ENCODE assay signal across 14 cellular contexts in the genomic region with DNA sequence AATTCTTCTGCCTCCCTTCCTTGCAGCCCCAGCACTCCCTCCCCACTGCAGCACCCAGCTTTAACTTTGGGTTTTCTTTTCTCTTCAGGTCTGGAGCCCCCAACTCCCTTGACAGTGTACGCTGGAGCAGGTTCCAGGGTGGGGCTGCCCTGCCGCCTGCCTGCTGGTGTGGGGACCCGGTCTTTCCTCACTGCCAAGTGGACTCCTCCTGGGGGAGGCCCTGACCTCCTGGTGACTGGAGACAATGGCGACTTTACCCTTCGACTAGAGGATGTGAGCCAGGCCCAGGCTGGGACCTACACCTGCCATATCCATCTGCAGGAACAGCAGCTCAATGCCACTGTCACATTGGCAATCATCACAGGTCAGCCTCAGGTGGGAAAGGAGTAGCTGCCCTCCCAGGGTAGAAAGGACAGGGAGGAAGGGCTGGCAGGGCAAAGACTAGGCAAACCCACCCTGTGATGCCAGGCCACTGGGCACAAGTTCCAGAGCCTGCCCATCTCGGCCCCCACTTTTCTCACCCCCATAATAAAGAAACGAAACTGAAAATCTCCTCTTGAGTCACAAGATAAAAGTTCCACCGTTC. TPM values are rescaled to one million over a fixed set of nuclear protein-coding genes. Genes with fewer than 3 reads are reported as not detected.
DNase-seq lines count a peak whose midpoint lies in the region; ATAC-seq, FAIRE-seq and TF ChIP-seq lines count a peak whose summit lies in the region.
"Had no signal": no experiment of that assay in that cellular context is flagged by ENCODE, and none has a peak within 500 bp of the region (broad histone marks: within the 10 kb centered on the region; RNA-seq: fewer than 3 reads in every experiment).

No MANE protein-coding gene starts in this region.

- H3K27ac Mint-ChIP-seq in stimulated activated naive CD8-positive, alpha-beta T cell treated with anti-CD3 and anti-CD28 coated beads, Interleukin-15, Interleukin-2, amounts not matched to agents 100 ng/mL and 50 ng/mL, for 24 hours = peak overlapping the region; percentile 96
- no peak overlapping the region for H3K27ac Mint-ChIP-seq in type B pancreatic cell
- H3K27ac Mint-ChIP-seq: HFFc6 had no signal

- H3K4me1 Mint-ChIP-seq in stimulated activated naive CD8-positive, alpha-beta T cell treated with anti-CD3 and anti-CD28 coated beads, Interleukin-15, Interleukin-2, amounts not matched to agents 100 ng/mL and 50 ng/mL, for 24 hours (ENCODE audit: low read depth) = peaks cover 82% of the 10 kb centered on the region
- H3K4me1 Mint-ChIP-seq in type B pancreatic cell (ENCODE audit: unreplicated experiment) = peaks cover 27% of the 10 kb centered on the region

- ATAC-seq in stimulated activated naive CD8-positive, alpha-beta T cell treated with anti-CD3 and anti-CD28 coated beads, Interleukin-15, Interleukin-2, amounts not matched to agents 100 U/mL and 50 U/mL, for 24 hours = no peak
- ATAC-seq in HepG2 = no peak
- no peak for ATAC-seq in HG03045 (IDR thresholded peaks at IDR 0.05; ENCODE audit: unreplicated experiment)
- ATAC-seq in GM21447 (IDR thresholded peaks at IDR 0.05; ENCODE audit: unreplicated experiment) = no peak

- H3K4me3 ChIP-seq in HepG2 (replicated peaks in 1 of 3; ENCODE audit: insufficient read depth in 1 of 3, low read depth in 2 of 3, low read length in 3 of 3) = peak overlapping the region in 1 of 3 experiments; percentile 35; a peak in 2 of 6 replicates
- H3K4me3 ChIP-seq: tibial nerve had no signal

- in situ Hi-C loops in HepG2 (cut with HindIII; ENCODE audit: extremely low pct_ligation_motif_present, low pct_unique_long_range_greater_than_20kb) = no loop called here

- no peak overlapping the region for H2AFZ ChIP-seq in HepG2 (ENCODE audit: low read length)

- H3K27me3 ChIP-seq in HepG2 (ENCODE audit: control insufficient read depth in 1 of 2, insufficient read depth in 2 of 2, low read length in 2 of 2) = no peaks in the 10 kb centered on the region; a peak in 1 of 5 replicates
- H3K27me3 ChIP-seq: tibial nerve had no signal

- H3K9me3 ChIP-seq in HepG2 (ENCODE audit: low read length) = no peaks in the 10 kb centered on the region
- H3K9me3 ChIP-seq: tibial nerve had no signal

- peaks cover 61% of the 10 kb centered on the region for H3K36me3 Mint-ChIP-seq in stimulated activated naive CD8-positive, alpha-beta T cell treated with anti-CD3 and anti-CD28 coated beads, Interleukin-15, Interleukin-2, amounts not matched to agents 100 ng/mL and 50 ng/mL, for 24 hours (ENCODE audit: low read depth)
- peaks cover 23% of the 10 kb centered on the region for H3K36me3 Mint-ChIP-seq in type B pancreatic cell

- no peaks in the 10 kb centered on the region for H3K9me3 Mint-ChIP-seq in stimulated activated naive CD8-positive, alpha-beta T cell treated with anti-CD3 and anti-CD28 coated beads, Interleukin-15, Interleukin-2, amounts not matched to agents 100 ng/mL and 50 ng/mL, for 24 hours
- no peaks in the 10 kb centered on the region for H3K9me3 Mint-ChIP-seq in type B pancreatic cell
- H3K9me3 Mint-ChIP-seq: HFFc6 had no signal

- peak overlapping the region; percentile 52 for H3K4me2 ChIP-seq in HepG2 (ENCODE audit: low read depth, low read length)

- TF ChIP-seq EP300 in HepG2 (IDR thresholded peaks at IDR 0.05; ENCODE audit: low read depth in 2 of 2, low read length in 2 of 2) (no peak), HepG2 (CRISPR knock-in tag; IDR thresholded peaks at IDR 0.05; ENCODE audit: borderline replicate concordance) (no peak)

- no TSS peak for BruUV-seq in HepG2 (replicated peaks; lab: Mats Ljungman, UMichigan)

- H4K20me1 ChIP-seq in HepG2 (ENCODE audit: insufficient read depth, low read length) = no peaks in the 10 kb centered on the region

- H3K4me1 ChIP-seq in HepG2 (ENCODE audit: insufficient read depth, low read length) = peaks cover 89% of the 10 kb centered on the region

- no peak for FAIRE-seq in HepG2 (lab: Jason Lieb, UNC)

- H3K9ac ChIP-seq in HepG2 (ENCODE audit: insufficient read depth, low read depth, low read length) = no peak overlapping the region

- no peak for DNase-seq in stimulated activated naive CD8-positive, alpha-beta T cell treated with anti-CD3 and anti-CD28 coated beads, Interleukin-15, Interleukin-2, amounts not matched to agents 100 U/mL and 50 U/mL, for 24 hours
- DNase-seq in HepG2 (ENCODE audit: low spot score) (no peak), type B pancreatic cell (ENCODE audit: extremely low spot score, unreplicated experiment) (no peak), RWPE1 (ENCODE audit: low spot score) (no peak)
- DNase-seq: HFFc6, retina, SHP77 treated with DMSO at 0.1 percent for 48 hours had no signal

- 35% methylated on average over 6 of the region's 8 CpGs for WGBS in HepG2 (ENCODE audit: low lambda C conversion rate)

- peak overlapping the region; percentile 87 for H3K27ac ChIP-seq in VCaP
- H3K27ac ChIP-seq in HepG2 (ENCODE audit: extremely low read length, insufficient read depth, low read length) = no peak overlapping the region
- no peak overlapping the region for H3K27ac ChIP-seq in RWPE1

- TF ChIP-seq CTCF in VCaP (conservative IDR thresholded peaks at IDR 0.05) (no peak), HepG2 (CRISPR knock-in tag; IDR thresholded peaks at IDR 0.05) (no peak), type B pancreatic cell (conservative IDR thresholded peaks at IDR 0.05) (no peak), RWPE1 (conservative IDR thresholded peaks at IDR 0.05; ENCODE audit: low read depth) (no peak)

- intact Hi-C loops in HepG2 (cut with micrococcal nuclease; ENCODE audit: unreplicated experiment) = no loop called here

- no peaks in the 10 kb centered on the region for H3K79me2 ChIP-seq in HepG2 (ENCODE audit: insufficient read depth, low read length)

- POLR2A ChIA-PET in HepG2 (lab: Yijun Ruan, JAX) (interaction anchor here (0.5 to 5.5 kb wide), 3 partner anchors 8 to 51 kb away, joined by 3 to 59 read pairs (median 17); a partner anchor contains a TSS), RWPE1 (lab: Yijun Ruan, JAX; ENCODE audit: low non-redundant PET) (interaction anchor here (1.1 kb wide), 1 partner anchor 51 kb away, joined by 3 read pairs; a partner anchor contains a TSS)

- no peak for TF ChIP-seq POLR2A in HepG2 (IDR thresholded peaks at IDR 0.05; ENCODE audit: insufficient read depth in 1 of 2, low read depth in 2 of 2, low read length in 2 of 2)

- 0 out of 5 replicates have a peak, but pooled peaks cover 0 to 4% of the 10 kb centered on the region in 2 experiments for H3K36me3 ChIP-seq in HepG2 (replicated peaks in 1 of 2; ENCODE audit: control insufficient read depth in 1 of 2, insufficient read depth in 2 of 2, low read length in 2 of 2)

- TF ChIP-seq RAD21 in HepG2 (CRISPR knock-in tag; IDR thresholded peaks at IDR 0.05) = no peak

- CTCF ChIA-PET in HepG2 (lab: Yijun Ruan, JAX; ENCODE audit: low intra/inter-chr PET ratio, low total read pairs) = no interaction called here
- CTCF ChIA-PET in RWPE1 (lab: Yijun Ruan, JAX) = interaction anchor here (1.0 to 1.3 kb wide), 2 partner anchors 22 to 54 kb away, joined by 3 to 6 read pairs; a partner anchor contains a TSS

- peaks cover 11% of the 10 kb centered on the region for H3K27me3 Mint-ChIP-seq in stimulated activated naive CD8-positive, alpha-beta T cell treated with anti-CD3 and anti-CD28 coated beads, Interleukin-15, Interleukin-2, amounts not matched to agents 100 ng/mL and 50 ng/mL, for 24 hours
- peaks cover 80% of the 10 kb centered on the region for H3K27me3 Mint-ChIP-seq in type B pancreatic cell

- peak overlapping the region; percentile 95 for H3K4me3 Mint-ChIP-seq in stimulated activated naive CD8-positive, alpha-beta T cell treated with anti-CD3 and anti-CD28 coated beads, Interleukin-15, Interleukin-2, amounts not matched to agents 100 ng/mL and 50 ng/mL, for 24 hours
- H3K4me3 Mint-ChIP-seq in type B pancreatic cell = peak overlapping the region; percentile 40
- H3K4me3 Mint-ChIP-seq: HFFc6 had no signal

RNA-seq across cellular contexts. Expression of a gene that starts 3.0 kb away (rescaled TPM):
- total RNA-seq in HepG2 (2016; rRNA removed; fragmentation: Illumina TruSeq; extraction: Trizol) = 0.11 TPM in 1 of 2 replicates, not detected in the other
- total RNA-seq in HepG2 (2016; cell fraction: cytosol; rRNA removed; fragmentation: Illumina TruSeq; extraction: Trizol; ENCODE audit: low read depth) = not detected in 2 replicates
- total RNA-seq in HepG2 (2016; cell fraction: insoluble cytoplasmic fraction; rRNA removed; fragmentation: Illumina TruSeq; extraction: Trizol) = 0.11 TPM in 1 of 2 replicates, not detected in the other
- total RNA-seq in HepG2 (2016; cell fraction: membrane; rRNA removed; fragmentation: Illumina TruSeq; extraction: Trizol) = 0.07 TPM in 1 of 2 replicates, not detected in the other
- 0.31 TPM in 1 of 2 replicates, not detected in the other for total RNA-seq in HepG2 (2016; cell fraction: nucleus; rRNA removed; fragmentation: Illumina TruSeq; extraction: Trizol)
- polyA plus RNA-seq in HepG2 (2011; rRNA removed) = 0.26 and 0.51 TPM in 2 replicates
- polyA plus RNA-seq in HepG2 (2011; cell fraction: cytosol; rRNA removed) = 0.08 and 0.15 TPM in 2 replicates
- 3.5 and 3.6 TPM in 2 replicates for polyA plus RNA-seq in HepG2 (2011; cell fraction: nucleus; rRNA removed)
- polyA plus RNA-seq in HepG2 (2012) = 0.95 and 1.0 TPM in 2 replicates
- not detected in 2 replicates for polyA plus RNA-seq in HepG2 (2016; cell fraction: cytosol; fragmentation: Illumina TruSeq; extraction: Trizol; ENCODE audit: low read depth)
- not detected in 2 replicates for polyA plus RNA-seq in HepG2 (2016; cell fraction: insoluble cytoplasmic fraction; fragmentation: Illumina TruSeq; extraction: Trizol; ENCODE audit: low read depth)
- polyA plus RNA-seq in HepG2 (2016; cell fraction: membrane; fragmentation: Illumina TruSeq; extraction: Trizol; ENCODE audit: low read depth) = 0.11 TPM in 1 of 2 replicates, not detected in the other
- 1.3 and 2.2 TPM in 2 replicates for polyA plus RNA-seq in HepG2 (2016; cell fraction: nucleus; fragmentation: Illumina TruSeq; extraction: Trizol; ENCODE audit: insufficient read depth, low read depth)
- 0.08 and 0.54 TPM in 2 replicates for polyA minus RNA-seq in HepG2 (2011; rRNA and poly(A)+ RNA removed; ENCODE audit: low replicate concordance)
- polyA minus RNA-seq in HepG2 (2011; cell fraction: cytosol; rRNA and poly(A)+ RNA removed) = not detected in 2 replicates
- polyA minus RNA-seq in HepG2 (2011; cell fraction: nucleus; rRNA and poly(A)+ RNA removed) = 0.90 and 2.0 TPM in 2 replicates
- 0.52 and 2.6 TPM in 2 replicates for total RNA-seq in type B pancreatic cell (ENCODE audit: low replicate concordance)
- total RNA-seq: Daoy had no signal

RNA-seq across cellular contexts. Expression of a gene that starts 9.1 kb away (rescaled TPM):
- 40.5 and 42.1 TPM in 2 replicates for total RNA-seq in HepG2 (2016; rRNA removed; fragmentation: Illumina TruSeq; extraction: Trizol)
- total RNA-seq in HepG2 (2016; cell fraction: cytosol; rRNA removed; fragmentation: Illumina TruSeq; extraction: Trizol; ENCODE audit: low read depth) = 20.4 and 25.8 TPM in 2 replicates
- total RNA-seq in HepG2 (2016; cell fraction: insoluble cytoplasmic fraction; rRNA removed; fragmentation: Illumina TruSeq; extraction: Trizol) = 34.7 and 40.6 TPM in 2 replicates
- 33.5 and 39.4 TPM in 2 replicates for total RNA-seq in HepG2 (2016; cell fraction: membrane; rRNA removed; fragmentation: Illumina TruSeq; extraction: Trizol)
- total RNA-seq in HepG2 (2016; cell fraction: nucleus; rRNA removed; fragmentation: Illumina TruSeq; extraction: Trizol) = 24.6 and 26.7 TPM in 2 replicates
- polyA plus RNA-seq in HepG2 (2011; rRNA removed) = 79.1 and 82.4 TPM in 2 replicates
- 82.7 and 86.9 TPM in 2 replicates for polyA plus RNA-seq in HepG2 (2011; cell fraction: cytosol; rRNA removed)
- 107 and 116 TPM in 2 replicates for polyA plus RNA-seq in HepG2 (2011; cell fraction: nucleus; rRNA removed)
- 128 and 237 TPM in 2 replicates for polyA plus RNA-seq in HepG2 (2012)
- 96.6 and 97.7 TPM in 2 replicates for polyA plus RNA-seq in HepG2 (2016; cell fraction: cytosol; fragmentation: Illumina TruSeq; extraction: Trizol; ENCODE audit: low read depth)
- polyA plus RNA-seq in HepG2 (2016; cell fraction: insoluble cytoplasmic fraction; fragmentation: Illumina TruSeq; extraction: Trizol; ENCODE audit: low read depth) = 162 and 207 TPM in 2 replicates
- 140 and 143 TPM in 2 replicates for polyA plus RNA-seq in HepG2 (2016; cell fraction: membrane; fragmentation: Illumina TruSeq; extraction: Trizol; ENCODE audit: low read depth)
- 169 and 175 TPM in 2 replicates for polyA plus RNA-seq in HepG2 (2016; cell fraction: nucleus; fragmentation: Illumina TruSeq; extraction: Trizol; ENCODE audit: insufficient read depth, low read depth)
- 46.9 and 158 TPM in 2 replicates for polyA minus RNA-seq in HepG2 (2011; rRNA and poly(A)+ RNA removed; ENCODE audit: low replicate concordance)
- 19.3 and 21.6 TPM in 2 replicates for polyA minus RNA-seq in HepG2 (2011; cell fraction: cytosol; rRNA and poly(A)+ RNA removed)
- polyA minus RNA-seq in HepG2 (2011; cell fraction: nucleus; rRNA and poly(A)+ RNA removed) = 8.1 and 13.0 TPM in 2 replicates
- 191 and 395 TPM in 2 replicates for total RNA-seq in type B pancreatic cell (ENCODE audit: low replicate concordance)

RNA-seq across cellular contexts. Expression of a gene that starts 14.1 kb away (rescaled TPM):
- total RNA-seq in HepG2 (2016; rRNA removed; fragmentation: Illumina TruSeq; extraction: Trizol) (0.07 and 0.27 TPM in 2 replicates), type B pancreatic cell (ENCODE audit: low replicate concordance) (0.64 and 0.65 TPM in 2 replicates)
- total RNA-seq in HepG2 (2016; cell fraction: cytosol; rRNA removed; fragmentation: Illumina TruSeq; extraction: Trizol; ENCODE audit: low read depth) = not detected in 2 replicates
- total RNA-seq in HepG2 (2016; cell fraction: insoluble cytoplasmic fraction; rRNA removed; fragmentation: Illumina TruSeq; extraction: Trizol) = 0.15 TPM in 1 of 2 replicates, not detected in the other
- 0.10 TPM in 1 of 2 replicates, not detected in the other for total RNA-seq in HepG2 (2016; cell fraction: membrane; rRNA removed; fragmentation: Illumina TruSeq; extraction: Trizol)
- total RNA-seq in HepG2 (2016; cell fraction: nucleus; rRNA removed; fragmentation: Illumina TruSeq; extraction: Trizol) = 0.28 and 0.41 TPM in 2 replicates
- polyA plus RNA-seq in HepG2 (2011; rRNA removed) = 0.68 and 0.95 TPM in 2 replicates
- polyA plus RNA-seq in HepG2 (2011; cell fraction: cytosol; rRNA removed) = 0.54 and 0.87 TPM in 2 replicates
- polyA plus RNA-seq in HepG2 (2011; cell fraction: nucleus; rRNA removed) = 0.55 and 0.64 TPM in 2 replicates
- 1.5 and 2.7 TPM in 2 replicates for polyA plus RNA-seq in HepG2 (2012)
- 0.06 and 0.14 TPM in 2 replicates for polyA plus RNA-seq in HepG2 (2016; cell fraction: cytosol; fragmentation: Illumina TruSeq; extraction: Trizol; ENCODE audit: low read depth)
- polyA plus RNA-seq in HepG2 (2016; cell fraction: insoluble cytoplasmic fraction; fragmentation: Illumina TruSeq; extraction: Trizol; ENCODE audit: low read depth) = 0.16 and 0.24 TPM in 2 replicates
- not detected in 2 replicates for polyA plus RNA-seq in HepG2 (2016; cell fraction: membrane; fragmentation: Illumina TruSeq; extraction: Trizol; ENCODE audit: low read depth)
- 0.52 and 0.68 TPM in 2 replicates for polyA plus RNA-seq in HepG2 (2016; cell fraction: nucleus; fragmentation: Illumina TruSeq; extraction: Trizol; ENCODE audit: insufficient read depth, low read depth)
- polyA minus RNA-seq in HepG2 (2011; rRNA and poly(A)+ RNA removed; ENCODE audit: low replicate concordance) = 2.6 TPM in 1 of 2 replicates, not detected in the other
- 0.20 and 0.70 TPM in 2 replicates for polyA minus RNA-seq in HepG2 (2011; cell fraction: cytosol; rRNA and poly(A)+ RNA removed)
- 0.39 and 0.87 TPM in 2 replicates for polyA minus RNA-seq in HepG2 (2011; cell fraction: nucleus; rRNA and poly(A)+ RNA removed)
- total RNA-seq: Daoy, dermis microvascular lymphatic vessel endothelial cell had no signal

RNA-seq across cellular contexts. Expression of a gene that starts 22.3 kb away (rescaled TPM):
- 88.1 and 95.8 TPM in 2 replicates for total RNA-seq in HepG2 (2016; rRNA removed; fragmentation: Illumina TruSeq; extraction: Trizol)
- 20.8 and 28.2 TPM in 2 replicates for total RNA-seq in HepG2 (2016; cell fraction: cytosol; rRNA removed; fragmentation: Illumina TruSeq; extraction: Trizol; ENCODE audit: low read depth)
- 86.9 and 96.5 TPM in 2 replicates for total RNA-seq in HepG2 (2016; cell fraction: insoluble cytoplasmic fraction; rRNA removed; fragmentation: Illumina TruSeq; extraction: Trizol)
- 41.7 and 71.5 TPM in 2 replicates for total RNA-seq in HepG2 (2016; cell fraction: membrane; rRNA removed; fragmentation: Illumina TruSeq; extraction: Trizol)
- 50.4 and 54.8 TPM in 2 replicates for total RNA-seq in HepG2 (2016; cell fraction: nucleus; rRNA removed; fragmentation: Illumina TruSeq; extraction: Trizol)
- polyA plus RNA-seq in HepG2 (2011; rRNA removed) = 167 and 178 TPM in 2 replicates
- polyA plus RNA-seq in HepG2 (2011; cell fraction: cytosol; rRNA removed) = 182 and 203 TPM in 2 replicates
- polyA plus RNA-seq in HepG2 (2011; cell fraction: nucleus; rRNA removed) = 234 and 240 TPM in 2 replicates
- 94.9 and 97.7 TPM in 2 replicates for polyA plus RNA-seq in HepG2 (2012)
- 31.3 and 48.0 TPM in 2 replicates for polyA plus RNA-seq in HepG2 (2016; cell fraction: cytosol; fragmentation: Illumina TruSeq; extraction: Trizol; ENCODE audit: low read depth)
- polyA plus RNA-seq in HepG2 (2016; cell fraction: insoluble cytoplasmic fraction; fragmentation: Illumina TruSeq; extraction: Trizol; ENCODE audit: low read depth) = 178 and 184 TPM in 2 replicates
- 69.7 and 93.5 TPM in 2 replicates for polyA plus RNA-seq in HepG2 (2016; cell fraction: membrane; fragmentation: Illumina TruSeq; extraction: Trizol; ENCODE audit: low read depth)
- polyA plus RNA-seq in HepG2 (2016; cell fraction: nucleus; fragmentation: Illumina TruSeq; extraction: Trizol; ENCODE audit: insufficient read depth, low read depth) = 128 and 129 TPM in 2 replicates
- polyA minus RNA-seq in HepG2 (2011; rRNA and poly(A)+ RNA removed; ENCODE audit: low replicate concordance) = 127 and 179 TPM in 2 replicates
- 36.1 and 36.7 TPM in 2 replicates for polyA minus RNA-seq in HepG2 (2011; cell fraction: cytosol; rRNA and poly(A)+ RNA removed)
- 47.3 and 50.7 TPM in 2 replicates for polyA minus RNA-seq in HepG2 (2011; cell fraction: nucleus; rRNA and poly(A)+ RNA removed)
- 187 and 371 TPM in 2 replicates for total RNA-seq in type B pancreatic cell (ENCODE audit: low replicate concordance)

RNA-seq across cellular contexts. Expression of a gene that starts 46.3 kb away (rescaled TPM):
- total RNA-seq in HepG2 (2016; rRNA removed; fragmentation: Illumina TruSeq; extraction: Trizol) (not detected in 2 replicates), type B pancreatic cell (ENCODE audit: low replicate concordance) (5.4 and 17.8 TPM in 2 replicates)
- total RNA-seq in HepG2 (2016; cell fraction: cytosol; rRNA removed; fragmentation: Illumina TruSeq; extraction: Trizol; ENCODE audit: low read depth) = not detected in 2 replicates
- not detected in 2 replicates for total RNA-seq in HepG2 (2016; cell fraction: insoluble cytoplasmic fraction; rRNA removed; fragmentation: Illumina TruSeq; extraction: Trizol)
- not detected in 2 replicates for total RNA-seq in HepG2 (2016; cell fraction: membrane; rRNA removed; fragmentation: Illumina TruSeq; extraction: Trizol)
- total RNA-seq in HepG2 (2016; cell fraction: nucleus; rRNA removed; fragmentation: Illumina TruSeq; extraction: Trizol) = not detected in 2 replicates
- 0.08 and 0.10 TPM in 2 replicates for polyA plus RNA-seq in HepG2 (2011; rRNA removed)
- polyA plus RNA-seq in HepG2 (2011; cell fraction: cytosol; rRNA removed) = 0.05 and 0.08 TPM in 2 replicates
- polyA plus RNA-seq in HepG2 (2011; cell fraction: nucleus; rRNA removed) = 0.34 and 0.66 TPM in 2 replicates
- polyA plus RNA-seq in HepG2 (2012) = 0.51 and 0.78 TPM in 2 replicates
- not detected in 2 replicates for polyA plus RNA-seq in HepG2 (2016; cell fraction: cytosol; fragmentation: Illumina TruSeq; extraction: Trizol; ENCODE audit: low read depth)
- not detected in 2 replicates for polyA plus RNA-seq in HepG2 (2016; cell fraction: insoluble cytoplasmic fraction; fragmentation: Illumina TruSeq; extraction: Trizol; ENCODE audit: low read depth)
- polyA plus RNA-seq in HepG2 (2016; cell fraction: membrane; fragmentation: Illumina TruSeq; extraction: Trizol; ENCODE audit: low read depth) = not detected in 2 replicates
- not detected in 2 replicates for polyA plus RNA-seq in HepG2 (2016; cell fraction: nucleus; fragmentation: Illumina TruSeq; extraction: Trizol; ENCODE audit: insufficient read depth, low read depth)
- polyA minus RNA-seq in HepG2 (2011; rRNA and poly(A)+ RNA removed; ENCODE audit: low replicate concordance) = not detected in 2 replicates
- polyA minus RNA-seq in HepG2 (2011; cell fraction: cytosol; rRNA and poly(A)+ RNA removed) = not detected in 2 replicates
- polyA minus RNA-seq in HepG2 (2011; cell fraction: nucleus; rRNA and poly(A)+ RNA removed) = not detected in 2 replicates
